9 cellular contexts compared by ENCODE assay signal in genomic region chr16:75265911-75266701, GRCh38. TPM values are rescaled to one million over a fixed set of nuclear protein-coding genes. Genes with fewer than 3 reads are reported as not detected.
DNase-seq lines count a peak whose midpoint lies in the region; ATAC-seq and TF ChIP-seq lines count a peak whose summit lies in the region.
"Had no signal": no experiment of that assay in that cellular context is flagged by ENCODE, and none has a peak within 500 bp of the region (broad histone marks: within the 10 kb centered on the region; RNA-seq: fewer than 3 reads in every experiment).

No MANE protein-coding gene starts in this region.

- H3K27me3 Mint-ChIP-seq in effector memory CD8-positive, alpha-beta T cell = peaks cover 45 to 62% of the 10 kb centered on the region in 2 donors

- peak overlapping the region in 1 of 2 donors; percentile 57 for H3K27ac Mint-ChIP-seq in effector memory CD8-positive, alpha-beta T cell

- 11 to 14% methylated on average over 42 to 62 of the region's 62 CpGs for WGBS in lung, 2 donors
- 9 to 55% methylated on average over 12 to 43 of the region's 62 CpGs for WGBS in testis, 2 donors

- H3K36me3 ChIP-seq in lung (ENCODE audit: control insufficient read depth in 2 of 2, insufficient read depth in 2 of 2, low read length in 2 of 2) = peaks cover 0 to 3% of the 10 kb centered on the region in 2 donors
- H3K36me3 ChIP-seq in testis (ENCODE audit: low read depth, missing control alignments) = no peaks in the 10 kb centered on the region

- peak overlapping the region; percentile 71 to 76 for H3K4me3 Mint-ChIP-seq in effector memory CD8-positive, alpha-beta T cell

- DNase-seq in DMS53 treated with DMSO at 0.1 percent for 48 hours (lab: John Stamatoyannopoulos, UW; ENCODE audit: unreplicated experiment) (peak; percentile 30), SHP77 (lab: John Stamatoyannopoulos, UW) (peak; percentile 81 to 82), lung (ENCODE audit: low spot score) (peak; percentile 82), testis (peak; percentile 81), KBM-7 (no peak)
- no peak for DNase-seq in effector memory CD8-positive, alpha-beta T cell

- H3K27me3 ChIP-seq in lung (ENCODE audit: control insufficient read depth, insufficient read depth) (no peaks in the 10 kb centered on the region), testis (no peaks in the 10 kb centered on the region)

- TF ChIP-seq POLR2A in testis (IDR thresholded peaks at IDR 0.05) = no peak

- TF ChIP-seq CTCF in lung (IDR thresholded peaks at IDR 0.05; ENCODE audit: control extremely low read depth, extremely low read depth) (no peak), testis (IDR thresholded peaks at IDR 0.05) (no peak)

- no peaks in the 10 kb centered on the region for H3K9me3 ChIP-seq in lung (ENCODE audit: control insufficient read depth in 2 of 2, insufficient read depth in 1 of 2, low read length in 1 of 2)
- no peaks in the 10 kb centered on the region for H3K9me3 ChIP-seq in testis

- no peaks in the 10 kb centered on the region for H3K9me3 Mint-ChIP-seq in effector memory CD8-positive, alpha-beta T cell

- H3K4me3 ChIP-seq in lung (peak overlapping the region; percentile 87), testis (peak overlapping the region; percentile 82 to 97)

- H3K4me1 ChIP-seq in lung (ENCODE audit: control insufficient read depth in 2 of 2, insufficient read depth in 2 of 2, low read length in 2 of 2) (peaks cover 21 to 39% of the 10 kb centered on the region in 2 donors), testis (peaks cover 32% of the 10 kb centered on the region)

- ATAC-seq in GM19324 (IDR thresholded peaks at IDR 0.05; ENCODE audit: low FRiP score, unreplicated experiment) (peak; percentile 71), HG03196 (IDR thresholded peaks at IDR 0.05; ENCODE audit: unreplicated experiment) (peak; percentile 70), lung (ENCODE audit: insufficient read depth, low FRiP score) (peak; percentile 85)
- ATAC-seq in effector memory CD8-positive, alpha-beta T cell (replicated peaks) = no peak

- intact Hi-C loops in testis (cut with DNase I; ENCODE audit: low total_unique reads) = no loop called here

- H3K4me1 Mint-ChIP-seq in effector memory CD8-positive, alpha-beta T cell (ENCODE audit: low read depth in 2 of 2) = peaks cover 0 to 6% of the 10 kb centered on the region in 2 donors

- no peaks in the 10 kb centered on the region for H3K36me3 Mint-ChIP-seq in effector memory CD8-positive, alpha-beta T cell (ENCODE audit: insufficient read depth)

- H3K27ac ChIP-seq in lung (ENCODE audit: low read depth in 1 of 2, low read length in 1 of 2) (peak overlapping the region; percentile 95 to 97), testis (peak overlapping the region; percentile 92 to 93)

- in situ Hi-C loops in KBM-7 (cut with MboI; ENCODE audit: low pct_unique_long_range_greater_than_20kb, low sequenced_read_pairs) = no loop called here

RNA-seq across cellular contexts. Expression of gene BCAR1, which starts 14.7 kb away (rescaled TPM):
- total RNA-seq in lung (10 to 100 TPM; 51.3 to 70.7 TPM), testis (100 to 1,000 TPM; 139 to 201 TPM)
- polyA plus RNA-seq in lung (10 to 100 TPM; 37.5 to 48.6 TPM), testis (ENCODE audit: insufficient read depth, low read depth, low replicate concordance) (83.8 TPM)

RNA-seq across cellular contexts. Expression of gene CTRB1, which starts 47.3 kb away (rescaled TPM):
- total RNA-seq in lung (1 to 10 TPM in 1 of 2 donors, not detected in 1; 6.5 TPM), testis (1 to 10 TPM in 1 of 2 donors, not detected in 1; 1.2 TPM)
- polyA plus RNA-seq in lung (under 1 TPM; 0.33 to 0.97 TPM), testis (ENCODE audit: insufficient read depth, low read depth, low replicate concordance) (not detected)
- total RNA-seq: dermis microvascular lymphatic vessel endothelial cell had no signal

RNA-seq across cellular contexts. Expression of gene CTRB2, which starts 59.1 kb away (rescaled TPM):
- total RNA-seq in lung (10 to 100 TPM in 1 of 2 donors, not detected in 1; 14.6 TPM), testis (1 to 10 TPM in 1 of 2 donors, under 1 TPM in 1; 0.63 to 1.1 TPM)
- polyA plus RNA-seq in lung (1 to 10 TPM in 1 of 2 donors, under 1 TPM in 1; 0.65 to 1.3 TPM), testis (ENCODE audit: insufficient read depth, low read depth, low replicate concordance) (0.69 TPM)
- total RNA-seq: dermis microvascular lymphatic vessel endothelial cell had no signal

Comparison
In these comparisons a context has a peak if more than half of its experiments do, and no peak if none do; other contexts are left out.
1. DNase-seq: peak in DMS53 treated with DMSO at 0.1 percent for 48 hours (single experiment), SHP77 (2 of 2), lung (single experiment) and testis (single experiment); none in effector memory CD8-positive, alpha-beta T cell (0 of 3) and KBM-7 (single experiment).